ENCODE assay signal across 19 cellular contexts in genomic region chr12:122291431-122291830, GRCh38. TPM values are rescaled to one million over a fixed set of nuclear protein-coding genes. Genes with fewer than 3 reads are reported as not detected.
DNase-seq lines count a peak whose midpoint lies in the region; ATAC-seq and TF ChIP-seq lines count a peak whose summit lies in the region.
"Had no signal": no experiment of that assay in that cellular context is flagged by ENCODE, and none has a peak within 500 bp of the region (broad histone marks: within the 10 kb centered on the region; RNA-seq: fewer than 3 reads in every experiment).

No MANE protein-coding gene starts in this region.

- peaks cover 7% of the 10 kb centered on the region for H3K36me3 Mint-ChIP-seq in endothelial cell (ENCODE audit: low read depth, unreplicated experiment)

- peak overlapping the region; percentile 42 for H3K27ac Mint-ChIP-seq in endothelial cell (ENCODE audit: unreplicated experiment)
- H3K27ac Mint-ChIP-seq: B cell; CD4-positive, CD25-positive, alpha-beta regulatory T cell had no signal

- no peak overlapping the region for H2AFZ ChIP-seq in PC-9

- H3K27me3 ChIP-seq in PC-9 (ENCODE audit: insufficient read depth, low read depth) = no peaks in the 10 kb centered on the region
- H3K27me3 ChIP-seq in psoas muscle (ENCODE audit: insufficient read depth in 3 of 3, low read length in 2 of 3) = no peaks in the 10 kb centered on the region
- no peaks in the 10 kb centered on the region for H3K27me3 ChIP-seq in suprapubic skin
- H3K27me3 ChIP-seq: BLaER1 treated with 17β-estradiol and CSF1 and Interleukin-3, amounts not matched to agents 10 nM and 100 nM had no signal

- H3K9me3 Mint-ChIP-seq in endothelial cell (ENCODE audit: unreplicated experiment) = no peaks in the 10 kb centered on the region
- H3K9me3 Mint-ChIP-seq: CD14-positive monocyte; CD4-positive, alpha-beta memory T cell; CD8-positive, alpha-beta memory T cell had no signal

- no peak overlapping the region for H3K4me3 Mint-ChIP-seq in endothelial cell (ENCODE audit: unreplicated experiment)
- H3K4me3 Mint-ChIP-seq: B cell; CD14-positive monocyte; CD4-positive, alpha-beta memory T cell; CD4-positive, CD25-positive, alpha-beta regulatory T cell; CD8-positive, alpha-beta memory T cell had no signal

- DNase-seq in PC-9 (no peak), endothelial cell (ENCODE audit: low spot score) (no peak), psoas muscle (no peak), suprapubic skin (ENCODE audit: low spot score in 2 of 2) (no peak), D341Med (ENCODE audit: low spot score) (no peak), cerebellum (ENCODE audit: low spot score) (no peak)
- DNase-seq: 8988T; AML-193; CD4-positive, alpha-beta memory T cell; CD4-positive, CD25-positive, alpha-beta regulatory T cell; CD8-positive, alpha-beta memory T cell; COR-L47; DMS79 treated with DMSO at 0.1 percent for 48 hours; GF-D8 had no signal

- H3K4me1 Mint-ChIP-seq in endothelial cell (ENCODE audit: unreplicated experiment) = no peaks in the 10 kb centered on the region
- H3K4me1 Mint-ChIP-seq: B cell; CD14-positive monocyte; CD8-positive, alpha-beta memory T cell had no signal

- H3K4me2 ChIP-seq in PC-9 = no peak overlapping the region
- H3K4me2 ChIP-seq: BLaER1 treated with 17β-estradiol and CSF1 and Interleukin-3, amounts not matched to agents 10 nM and 100 nM had no signal

- TF ChIP-seq EP300 in suprapubic skin (IDR thresholded peaks at IDR 0.05) = no peak

- H3K4me1 ChIP-seq in PC-9 (replicated peaks; ENCODE audit: insufficient read depth) = no peaks in the 10 kb centered on the region
- H3K4me1 ChIP-seq in psoas muscle = no peaks in the 10 kb centered on the region
- no peaks in the 10 kb centered on the region for H3K4me1 ChIP-seq in suprapubic skin

- H3K9me3 ChIP-seq in PC-9 (ENCODE audit: insufficient read depth, low read depth) = no peaks in the 10 kb centered on the region
- H3K9me3 ChIP-seq in psoas muscle = no peaks in the 10 kb centered on the region
- H3K9me3 ChIP-seq in suprapubic skin = no peaks in the 10 kb centered on the region

- H3K27me3 Mint-ChIP-seq in endothelial cell (ENCODE audit: unreplicated experiment) = no peaks in the 10 kb centered on the region
- H3K27me3 Mint-ChIP-seq: B cell; CD4-positive, alpha-beta memory T cell; CD4-positive, CD25-positive, alpha-beta regulatory T cell; CD8-positive, alpha-beta memory T cell had no signal

- no peak for TF ChIP-seq POLR2A in suprapubic skin (IDR thresholded peaks at IDR 0.05)

- TSS peak; percentile 8 for BruUV-seq in PC-9 (replicated peaks; lab: Mats Ljungman, UMichigan)

- ATAC-seq in psoas muscle (peak in 3 of 4 donors; percentile 5 to 23 (median 18)), HG03196 (IDR thresholded peaks at IDR 0.05; ENCODE audit: unreplicated experiment) (no peak)

- TF ChIP-seq CTCF in C4-2B (conservative IDR thresholded peaks at IDR 0.05) (no peak), PC-9 (conservative IDR thresholded peaks at IDR 0.05) (no peak), endothelial cell (IDR thresholded peaks at IDR 0.05; ENCODE audit: unreplicated experiment) (no peak), psoas muscle (IDR thresholded peaks at IDR 0.05) (no peak), suprapubic skin (IDR thresholded peaks at IDR 0.05) (no peak)

- intact Hi-C loops in PC-9 (cut with micrococcal nuclease; ENCODE audit: unreplicated experiment) = no loop called here
- intact Hi-C loops in psoas muscle (cut with DNase I) = no loop called here

- H3F3A ChIP-seq in PC-9 (ENCODE audit: insufficient read depth, low read depth) = peaks cover 6% of the 10 kb centered on the region; the same call in 1 of the 2 replicates

- no peaks in the 10 kb centered on the region for H3K79me2 ChIP-seq in PC-9 (ENCODE audit: low read depth)

- POLR2A ChIA-PET in PC-9 (lab: Charles Lee; ENCODE audit: unreplicated experiment) = no interaction called here

- H3K36me3 ChIP-seq in PC-9 (ENCODE audit: low read depth) (no peaks in the 10 kb centered on the region; the same call in 1 of the 2 replicates), psoas muscle (ENCODE audit: insufficient read depth in 1 of 2, low read depth in 1 of 2) (peaks cover 7 to 99% of the 10 kb centered on the region in 2 donors), suprapubic skin (peaks cover 57% of the 10 kb centered on the region)

- CTCF ChIA-PET in PC-9 (lab: Charles Lee) = no interaction called here

- H3K4me3 ChIP-seq in PC-9 (no peak overlapping the region), psoas muscle (no peak overlapping the region), suprapubic skin (no peak overlapping the region)
- H3K4me3 ChIP-seq: BLaER1 treated with 17β-estradiol and CSF1 and Interleukin-3, amounts not matched to agents 10 nM and 100 nM had no signal

- 83 to 91% (median 87%) methylated on average over 8 of the region's 8 CpGs for WGBS in psoas muscle, 3 donors
- 95% methylated on average over 8 of the region's 8 CpGs for WGBS in suprapubic skin

- H3K9me2 ChIP-seq in PC-9 (ENCODE audit: insufficient read depth) = no peaks in the 10 kb centered on the region

- H4K20me1 ChIP-seq in PC-9 (ENCODE audit: insufficient read depth) = no peaks in the 10 kb centered on the region
- H4K20me1 ChIP-seq: BLaER1 treated with 17β-estradiol and CSF1 and Interleukin-3, amounts not matched to agents 10 nM and 100 nM had no signal

- H3K27ac ChIP-seq in C4-2B (peak overlapping the region; percentile 23), PC-9 (no peak overlapping the region), psoas muscle (no peak overlapping the region), suprapubic skin (no peak overlapping the region)
- H3K27ac ChIP-seq: BLaER1 treated with 17β-estradiol and CSF1 and Interleukin-3, amounts not matched to agents 10 nM and 100 nM had no signal

RNA-seq across cellular contexts. Expression of gene VPS33A, which starts 25.1 kb away (rescaled TPM):
- total RNA-seq in PC-9 (2021) = 18.1 and 20.2 TPM in 2 replicates
- 32.1 TPM for total RNA-seq in endothelial cell (ENCODE audit: unreplicated experiment)
- 10 to 100 TPM; 17.1 to 20.0 (median 17.2) TPM for total RNA-seq in psoas muscle
- 10 to 100 TPM; 10.3 to 33.6 (median 15.1) TPM for polyA plus RNA-seq in psoas muscle
- total RNA-seq in suprapubic skin = 10 to 100 TPM; 13.6 to 19.4 (median 15.1) TPM
- total RNA-seq in cerebellum = 16.9 TPM
